13 cellular contexts compared by ENCODE assay signal in genomic region chr2:216700088-216700567, GRCh38. TPM values are rescaled to one million over a fixed set of nuclear protein-coding genes. Genes with fewer than 3 reads are reported as not detected.
DNase-seq lines count a peak whose midpoint lies in the region; TF ChIP-seq lines count a peak whose summit lies in the region.
"Had no signal": no experiment of that assay in that cellular context is flagged by ENCODE, and none has a peak within 500 bp of the region (broad histone marks: within the 10 kb centered on the region; RNA-seq: fewer than 3 reads in every experiment).

No MANE protein-coding gene starts in this region.

- no peaks in the 10 kb centered on the region for H4K20me1 ChIP-seq in neural progenitor cell (ENCODE audit: low read depth)

- H3K36me3 ChIP-seq in BE2C (no peaks in the 10 kb centered on the region), SJCRH30 (no peaks in the 10 kb centered on the region), muscle layer of duodenum (ENCODE audit: control insufficient read depth in 1 of 2, insufficient read depth in 2 of 2, low read length in 2 of 2) (no peaks in the 10 kb centered on the region), neural progenitor cell (no peaks in the 10 kb centered on the region)
- H3K36me3 ChIP-seq: prostate gland had no signal

- peak overlapping the region; percentile 25 for H3K27ac ChIP-seq in SJCRH30
- H3K27ac ChIP-seq in muscle layer of duodenum (ENCODE audit: low read length) = peak overlapping the region; percentile 35
- H3K27ac ChIP-seq in neural progenitor cell = no peak overlapping the region
- H3K27ac ChIP-seq: prostate gland had no signal

- peaks cover 15% of the 10 kb centered on the region for H3F3A ChIP-seq in neural progenitor cell (ENCODE audit: low read depth)

- H3K4me3 ChIP-seq in BE2C (ENCODE audit: low read depth, low read length) (peak overlapping the region; percentile 27), SJCRH30 (no peak overlapping the region), muscle layer of duodenum (ENCODE audit: low read depth in 1 of 2, low read length in 2 of 2) (peak overlapping the region in 1 of 2 donors; percentile 7), neural progenitor cell (no peak overlapping the region)
- H3K4me3 ChIP-seq: prostate gland had no signal

- no peak for TF ChIP-seq CTCF in BE2C (IDR thresholded peaks at IDR 0.05; ENCODE audit: low read depth, low read length)
- no peak for TF ChIP-seq CTCF in neural progenitor cell (IDR thresholded peaks at IDR 0.05)

- no peak overlapping the region for H3K27ac Mint-ChIP-seq in neural progenitor cell
- H3K27ac Mint-ChIP-seq: brain, type B pancreatic cell had no signal

- no peaks in the 10 kb centered on the region for H3K36me3 Mint-ChIP-seq in neural progenitor cell
- H3K36me3 Mint-ChIP-seq: brain had no signal

- H3K9me3 Mint-ChIP-seq in neural progenitor cell = peaks cover 2% of the 10 kb centered on the region
- H3K9me3 Mint-ChIP-seq: brain had no signal

- peaks cover 21% of the 10 kb centered on the region for H3K4me1 Mint-ChIP-seq in neural progenitor cell

- H3K9me3 ChIP-seq in BE2C (no peaks in the 10 kb centered on the region), SJCRH30 (replicated peaks) (no peaks in the 10 kb centered on the region; the same call in 1 of the 2 replicates), muscle layer of duodenum (ENCODE audit: control insufficient read depth in 1 of 2, low read length in 2 of 2) (no peaks in the 10 kb centered on the region), neural progenitor cell (ENCODE audit: low read depth) (no peaks in the 10 kb centered on the region)
- H3K9me3 ChIP-seq: prostate gland had no signal

- peaks cover under 1% of the 10 kb centered on the region for H3K79me2 ChIP-seq in neural progenitor cell (ENCODE audit: low read depth)

- H3K9ac ChIP-seq in neural progenitor cell = no peak overlapping the region

- H2AFZ ChIP-seq in neural progenitor cell (replicated peaks) = no peak overlapping the region

- H3K4me3 Mint-ChIP-seq in neural progenitor cell = no peak overlapping the region
- H3K4me3 Mint-ChIP-seq: brain, type B pancreatic cell had no signal

- H3K4me1 ChIP-seq in BE2C (peaks cover 47% of the 10 kb centered on the region), SJCRH30 (peaks cover 26% of the 10 kb centered on the region), muscle layer of duodenum (ENCODE audit: control insufficient read depth in 1 of 2, insufficient read depth in 2 of 2, low read length in 2 of 2) (peaks cover 0 to 44% of the 10 kb centered on the region in 2 donors), neural progenitor cell (peaks cover 31% of the 10 kb centered on the region)

- no peak overlapping the region for H3K4me2 ChIP-seq in neural progenitor cell

- H3K27me3 Mint-ChIP-seq in neural progenitor cell (ENCODE audit: insufficient read depth, low read depth) = no peaks in the 10 kb centered on the region
- H3K27me3 Mint-ChIP-seq: brain had no signal

- H3K27me3 ChIP-seq in BE2C = no peaks in the 10 kb centered on the region
- no peaks in the 10 kb centered on the region for H3K27me3 ChIP-seq in SJCRH30
- H3K27me3 ChIP-seq in muscle layer of duodenum (ENCODE audit: low read depth, low read length) = peaks cover 6% of the 10 kb centered on the region
- H3K27me3 ChIP-seq in neural progenitor cell = no peaks in the 10 kb centered on the region

- DNase-seq in BE2C (peak; percentile 86), NCI-H1694 treated with DMSO at 0.1 percent for 48 hours (lab: John Stamatoyannopoulos, UW) (peak; percentile 28), SJCRH30 (peak; percentile 48 to 77), middle frontal gyrus (ENCODE audit: extremely low spot score, low spot score) (no peak), neural progenitor cell (ENCODE audit: low spot score) (no peak), hippocampal formation (lab: John Stamatoyannopoulos, UW) (no peak)
- DNase-seq in activated CD4-positive, CD25-positive, alpha-beta regulatory T cell (lab: John Stamatoyannopoulos, UW) = no peak
- DNase-seq: activated CD4-positive, alpha-beta T cell treated with anti-CD3 and anti-CD28 coated beads for 4 hours; KBM-7 had no signal

RNA-seq across cellular contexts. Expression of gene IGFBP5, which starts 4.8 kb away (rescaled TPM):
- polyA plus RNA-seq in BE2C (2012; ENCODE audit: insufficient read depth, insufficient read length, low read depth) = 34.8 TPM
- total RNA-seq in SJCRH30 (2014; rRNA removed; shearing (Covaris generic)) = 16.8 and 20.5 TPM in 2 replicates
- total RNA-seq in neural progenitor cell (ENCODE audit: low replicate concordance) = 150 and 249 TPM in 2 replicates

Comparison
In these comparisons a context has a peak if more than half of its experiments do, and no peak if none do; other contexts are left out.
1. DNase-seq: peak in BE2C (single experiment), NCI-H1694 treated with DMSO at 0.1 percent for 48 hours (single experiment) and SJCRH30 (2 of 2); none in middle frontal gyrus (single experiment), neural progenitor cell (single experiment), activated CD4-positive, CD25-positive, alpha-beta regulatory T cell (0 of 4) and hippocampal formation (0 of 2).